In genomic region chr16:88784856-88785105, GRCh38 we compare ENCODE assay signal across 8 cellular contexts. TPM values are rescaled to one million over a fixed set of nuclear protein-coding genes. Genes with fewer than 3 reads are reported as not detected.
DNase-seq lines count a peak whose midpoint lies in the region; ATAC-seq and TF ChIP-seq lines count a peak whose summit lies in the region.

No MANE protein-coding gene starts in this region.

- H3K9me3 ChIP-seq in GM23248 (ENCODE audit: low read depth) = no peaks in the 10 kb centered on the region
- no peaks in the 10 kb centered on the region for H3K9me3 ChIP-seq in right atrium auricular region
- H3K9me3 ChIP-seq in spleen = no peaks in the 10 kb centered on the region

- no peaks in the 10 kb centered on the region for H3K36me3 ChIP-seq in GM23248 (ENCODE audit: low read depth)
- H3K36me3 ChIP-seq in right atrium auricular region = no peaks in the 10 kb centered on the region
- no peaks in the 10 kb centered on the region for H3K36me3 ChIP-seq in spleen

- H3K27ac ChIP-seq in GM23248 = peak overlapping the region; percentile 88
- peak overlapping the region; percentile 70 to 83 for H3K27ac ChIP-seq in right atrium auricular region
- peak overlapping the region; percentile 74 to 97 (median 92) for H3K27ac ChIP-seq in spleen

- intact Hi-C loops in spleen (cut with DNase I; ENCODE audit: low total_unique reads) = loop anchor here (2.0 kb wide), 1 partner anchor 48 kb away; no protein-coding TSS in a partner anchor

- H3K4me1 ChIP-seq in GM23248 (ENCODE audit: insufficient read depth) = peaks cover 30% of the 10 kb centered on the region
- H3K4me1 ChIP-seq in right atrium auricular region = peaks cover 0 to 45% of the 10 kb centered on the region in 2 donors
- H3K4me1 ChIP-seq in spleen = peaks cover 42 to 63% (median 58%) of the 10 kb centered on the region in 6 donors

- no peaks in the 10 kb centered on the region for H3K27me3 ChIP-seq in GM23248 (replicated peaks; ENCODE audit: insufficient read depth)
- no peaks in the 10 kb centered on the region for H3K27me3 ChIP-seq in right atrium auricular region
- H3K27me3 ChIP-seq in spleen (replicated peaks in 1 of 7) = no peaks in the 10 kb centered on the region

- no peaks in the 10 kb centered on the region for H4K20me1 ChIP-seq in GM23248 (ENCODE audit: insufficient read depth)

- DNase-seq in GM23248 (no peak), right atrium auricular region (ENCODE audit: low spot score) (no peak), spleen (no peak), hypothalamus (lab: John Stamatoyannopoulos, UW) (no peak), cerebellar nuclear complex (lab: John Stamatoyannopoulos, UW) (no peak)

- no peak for TF ChIP-seq POLR2A in spleen (IDR thresholded peaks at IDR 0.05)

- peak overlapping the region; percentile 91 for H3K9ac ChIP-seq in GM23248

- WGBS in GM23248 (ENCODE audit: low coverage in 1 of 2, low lambda C conversion rate in 2 of 2, missing lambda C conversion rate in 2 of 2), 2 experiments = 0 to 2% methylated on average over 5 to 24 of the region's 32 CpGs
- WGBS in spleen, 5 donors = 0 to 1% (median 1%) methylated on average over 11 to 32 of the region's 32 CpGs; no CpG with 5 or more reads in 2 of the 5 donors

- H2AFZ ChIP-seq in GM23248 = no peak overlapping the region

- TF ChIP-seq CTCF in WI38 (IDR thresholded peaks at IDR 0.05; ENCODE audit: low read depth, low read length) (no peak), right atrium auricular region (IDR thresholded peaks at IDR 0.05) (no peak), spleen (IDR thresholded peaks at IDR 0.05 in 8 of 11, conservative IDR thresholded peaks at IDR 0.05 in 3 of 11) (no peak)

- H3F3A ChIP-seq in GM23248 (ENCODE audit: insufficient read depth) = peaks cover 17% of the 10 kb centered on the region

- no peaks in the 10 kb centered on the region for H3K9me2 ChIP-seq in GM23248 (ENCODE audit: insufficient read depth)

- peaks cover 50% of the 10 kb centered on the region for H3K79me2 ChIP-seq in GM23248 (ENCODE audit: insufficient read depth)

- in situ Hi-C loops in GM23248 (cut with MboI) = no loop called here

- H3K4me2 ChIP-seq in GM23248 (ENCODE audit: unreplicated experiment) = no peak overlapping the region

- ATAC-seq in GM21737 (IDR thresholded peaks at IDR 0.05; ENCODE audit: unreplicated experiment) = no peak
- no peak for ATAC-seq in GM21367 (IDR thresholded peaks at IDR 0.05; ENCODE audit: unreplicated experiment)

- H3K4me3 ChIP-seq in GM23248 = peak overlapping the region; percentile 86
- H3K4me3 ChIP-seq in WI38 (ENCODE audit: low read depth, low read length) = peak overlapping the region; percentile 70
- peak overlapping the region; percentile 62 to 76 for H3K4me3 ChIP-seq in right atrium auricular region
- peak overlapping the region; percentile 70 to 88 (median 81) for H3K4me3 ChIP-seq in spleen

RNA-seq across cellular contexts. Expression of gene PIEZO1, which starts 0.2 kb away (rescaled TPM):
- 223 and 294 TPM in 2 replicates for total RNA-seq in GM23248 (2014; rRNA removed; shearing (Covaris generic))
- polyA plus RNA-seq in GM23248 (2016; fragmentation: Nextera tagmentation; extraction: Ambion mirVana) (89.7 and 95.3 TPM in 2 replicates), spleen (100 to 1,000 TPM; 145 to 385 (median 371) TPM)
- total RNA-seq in right atrium auricular region (10 to 100 TPM; 37.7 to 73.2 TPM), spleen (100 to 1,000 TPM; 154 to 249 (median 199) TPM)

RNA-seq across cellular contexts. Expression of gene CDT1, which starts 18.8 kb away (rescaled TPM):
- total RNA-seq in GM23248 (2014; rRNA removed; shearing (Covaris generic)) = 11.3 and 14.2 TPM in 2 replicates
- polyA plus RNA-seq in GM23248 (2016; fragmentation: Nextera tagmentation; extraction: Ambion mirVana) (5.4 and 5.9 TPM in 2 replicates), spleen (1 to 10 TPM in 2 of 3 donors, under 1 TPM in 1; 1.00 to 3.9 (median 2.5) TPM)
- total RNA-seq in right atrium auricular region (1 to 10 TPM in 1 of 2 donors, under 1 TPM in 1; 0.39 to 1.3 TPM), spleen (10 to 100 TPM in 2 of 7 donors, 1 to 10 TPM in 5; 1.5 to 17.2 (median 5.3) TPM)

RNA-seq across cellular contexts. Expression of gene APRT, which starts 26.9 kb away (rescaled TPM):
- 105 and 150 TPM in 2 replicates for total RNA-seq in GM23248 (2014; rRNA removed; shearing (Covaris generic))
- 224 and 226 TPM in 2 replicates for polyA plus RNA-seq in GM23248 (2016; fragmentation: Nextera tagmentation; extraction: Ambion mirVana)
- total RNA-seq in right atrium auricular region = 10 to 100 TPM; 50.6 to 90.4 TPM
- 100 to 1,000 TPM in 3 of 7 donors, 10 to 100 TPM in 4; 84.1 to 112 (median 96.8) TPM for total RNA-seq in spleen
- 100 to 1,000 TPM; 187 to 259 (median 225) TPM for polyA plus RNA-seq in spleen
